Comparison of ENCODE assay signal across 21 cellular contexts in the genomic region with DNA sequence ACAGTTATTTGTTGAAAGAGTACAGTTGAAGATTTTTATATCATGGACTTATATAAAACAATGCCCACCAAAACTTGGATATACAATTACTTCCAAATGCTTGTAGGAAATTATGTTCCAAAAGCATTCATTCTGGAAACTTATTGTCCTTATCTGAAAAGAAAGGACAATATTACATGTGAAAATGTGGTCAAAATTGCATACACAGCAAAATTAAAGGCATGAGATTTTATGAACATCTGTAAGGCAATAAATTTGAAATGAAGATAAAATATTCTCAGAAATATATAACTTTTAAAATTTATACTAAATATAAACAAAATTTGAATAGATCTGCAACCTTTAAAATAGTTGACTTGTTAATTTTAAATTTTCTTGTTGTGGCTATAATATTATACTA.
DNase-seq lines count a peak whose midpoint lies in the region; ATAC-seq, FAIRE-seq and TF ChIP-seq lines count a peak whose summit lies in the region.
"Had no signal": no experiment of that assay in that cellular context is flagged by ENCODE, and none has a peak within 500 bp of the region (broad histone marks: within the 10 kb centered on the region; RNA-seq: fewer than 3 reads in every experiment).

No MANE protein-coding gene starts in this region.

- FAIRE-seq in HepG2 (lab: Jason Lieb, UNC) = no peak
- peak; percentile 93 for FAIRE-seq in colon (lab: Jason Lieb, UNC)
- FAIRE-seq in small intestine (lab: Jason Lieb, UNC) = peak; percentile 36
- FAIRE-seq: A204.1, GM12878, H1 had no signal

- no peak for ATAC-seq in HepG2
- no peak for ATAC-seq in right lobe of liver
- ATAC-seq in HG03432 (IDR thresholded peaks at IDR 0.05; ENCODE audit: unreplicated experiment) = no peak
- ATAC-seq: CD8-positive, alpha-beta T cell; GM12878 had no signal

- DNase-seq in HepG2 (ENCODE audit: low spot score) (no peak), right lobe of liver (no peak), small intestine (no peak), CD14-positive monocyte (ENCODE audit: low spot score) (no peak)
- DNase-seq: ACHN; C1 segment of cervical spinal cord; Caco-2; CD4-positive, CD25-positive, alpha-beta regulatory T cell; CD8-positive, alpha-beta T cell; DMS153; DND-41; GDM1; GM23248; H7; HCEC 1CT had no signal

- no peaks in the 10 kb centered on the region for H3K36me3 ChIP-seq in HepG2 (replicated peaks in 1 of 2; ENCODE audit: control insufficient read depth in 1 of 2, insufficient read depth in 2 of 2, low read length in 2 of 2)
- H3K36me3 ChIP-seq in right lobe of liver = no peaks in the 10 kb centered on the region
- H3K36me3 ChIP-seq in small intestine (ENCODE audit: control insufficient read depth in 2 of 2, insufficient read depth in 2 of 2, low read length in 2 of 2) = no peaks in the 10 kb centered on the region

- no peaks in the 10 kb centered on the region for H3K36me3 Mint-ChIP-seq in CD14-positive monocyte
- H3K36me3 Mint-ChIP-seq: CD4-positive, CD25-positive, alpha-beta regulatory T cell; CD8-positive, alpha-beta T cell had no signal

- no peak overlapping the region for H3K4me2 ChIP-seq in HepG2 (ENCODE audit: low read depth, low read length)

- H3K4me3 ChIP-seq in HepG2 (replicated peaks in 1 of 3; ENCODE audit: insufficient read depth in 1 of 3, low read depth in 2 of 3, low read length in 3 of 3) (no peak overlapping the region), right lobe of liver (no peak overlapping the region), small intestine (ENCODE audit: low read depth in 1 of 2, low read length in 2 of 2) (no peak overlapping the region)
- H3K4me3 ChIP-seq: GM12878, GM23248 had no signal

- no peak for TF ChIP-seq RAD21 in HepG2 (CRISPR knock-in tag; IDR thresholded peaks at IDR 0.05)

- TF ChIP-seq CTCF in HepG2 (CRISPR knock-in tag; IDR thresholded peaks at IDR 0.05) (no peak), right lobe of liver (IDR thresholded peaks at IDR 0.05) (no peak), CD14-positive monocyte (IDR thresholded peaks at IDR 0.05) (no peak)

- no peaks in the 10 kb centered on the region for H3K79me2 ChIP-seq in HepG2 (ENCODE audit: insufficient read depth, low read length)

- TF ChIP-seq POLR2A in HepG2 (IDR thresholded peaks at IDR 0.05; ENCODE audit: insufficient read depth in 1 of 2, low read depth in 2 of 2, low read length in 2 of 2) = no peak
- TF ChIP-seq POLR2A in right lobe of liver (IDR thresholded peaks at IDR 0.05) = no peak

- H3K27ac Mint-ChIP-seq in CD14-positive monocyte = no peak overlapping the region
- H3K27ac Mint-ChIP-seq: CD4-positive, CD25-positive, alpha-beta regulatory T cell; CD8-positive, alpha-beta T cell had no signal

- no peak overlapping the region for H2AFZ ChIP-seq in HepG2 (ENCODE audit: low read length)
- H2AFZ ChIP-seq: GM23248 had no signal

- TF ChIP-seq EP300 in HepG2 (IDR thresholded peaks at IDR 0.05; ENCODE audit: low read depth in 2 of 2, low read length in 2 of 2) (no peak), HepG2 (CRISPR knock-in tag; IDR thresholded peaks at IDR 0.05; ENCODE audit: borderline replicate concordance) (no peak)

- no peak overlapping the region for H3K9ac ChIP-seq in HepG2 (ENCODE audit: insufficient read depth, low read depth, low read length)
- H3K9ac ChIP-seq: GM23248 had no signal

- peaks cover 0 to 13% (median 2%) of the 10 kb centered on the region in 7 donors for H3K9me3 Mint-ChIP-seq in CD14-positive monocyte

- H3K9me3 ChIP-seq in HepG2 (ENCODE audit: low read length) = peaks cover 52% of the 10 kb centered on the region
- H3K9me3 ChIP-seq in right lobe of liver = no peaks in the 10 kb centered on the region
- H3K9me3 ChIP-seq in small intestine (ENCODE audit: control insufficient read depth, low read depth) = no peaks in the 10 kb centered on the region
- H3K9me3 ChIP-seq: Caco-2 had no signal

- H3K4me1 Mint-ChIP-seq in CD14-positive monocyte = peaks cover 16% of the 10 kb centered on the region
- H3K4me1 Mint-ChIP-seq: CD4-positive, CD25-positive, alpha-beta regulatory T cell had no signal

- CTCF ChIA-PET in HepG2 (lab: Yijun Ruan, JAX; ENCODE audit: low intra/inter-chr PET ratio, low total read pairs) = no interaction called here

- H4K20me1 ChIP-seq in HepG2 (ENCODE audit: insufficient read depth, low read length) = no peaks in the 10 kb centered on the region

- no peaks in the 10 kb centered on the region for H3K27me3 Mint-ChIP-seq in CD14-positive monocyte (ENCODE audit: low read depth in 3 of 3)
- H3K27me3 Mint-ChIP-seq: CD4-positive, CD25-positive, alpha-beta regulatory T cell had no signal

- H3K4me3 Mint-ChIP-seq in CD14-positive monocyte = no peak overlapping the region
- H3K4me3 Mint-ChIP-seq: CD4-positive, CD25-positive, alpha-beta regulatory T cell; CD8-positive, alpha-beta T cell had no signal

- H3K27ac ChIP-seq in HepG2 (ENCODE audit: extremely low read length, insufficient read depth, low read length) (no peak overlapping the region), right lobe of liver (no peak overlapping the region), small intestine (ENCODE audit: low read depth in 1 of 2, low read length in 1 of 2) (no peak overlapping the region)
- H3K27ac ChIP-seq: 22Rv1, GM23248 had no signal

- intact Hi-C loops in HepG2 (cut with micrococcal nuclease; ENCODE audit: unreplicated experiment) = no loop called here
- intact Hi-C loops in right lobe of liver (cut with DNase I) = no loop called here
- intact Hi-C loops in CD14-positive monocyte (cut with micrococcal nuclease) = no loop called here

- in situ Hi-C loops in HepG2 (cut with HindIII; ENCODE audit: extremely low pct_ligation_motif_present, low pct_unique_long_range_greater_than_20kb) = no loop called here

- BruUV-seq in HepG2 (replicated peaks; lab: Mats Ljungman, UMichigan) = no TSS peak

- POLR2A ChIA-PET in HepG2 (lab: Yijun Ruan, JAX) = no interaction called here

- H3K27me3 ChIP-seq in HepG2 (ENCODE audit: control insufficient read depth in 1 of 2, insufficient read depth in 2 of 2, low read length in 2 of 2) = no peaks in the 10 kb centered on the region
- H3K27me3 ChIP-seq in right lobe of liver = no peaks in the 10 kb centered on the region
- no peaks in the 10 kb centered on the region for H3K27me3 ChIP-seq in small intestine (ENCODE audit: control insufficient read depth in 2 of 2, insufficient read depth in 2 of 2, low read length in 2 of 2)

- no peaks in the 10 kb centered on the region for H3K4me1 ChIP-seq in HepG2 (ENCODE audit: insufficient read depth, low read length)
- H3K4me1 ChIP-seq in right lobe of liver = no peaks in the 10 kb centered on the region
- no peaks in the 10 kb centered on the region for H3K4me1 ChIP-seq in small intestine (ENCODE audit: control insufficient read depth in 2 of 2, insufficient read depth in 1 of 2, low read depth in 1 of 2, low read length in 1 of 2)

TF ChIP-seq in HepG2, 621 proteins besides CTCF, POLR2A, EP300 and RAD21:
- TF ChIP-seq MAFK (conservative IDR thresholded peaks at IDR 0.05 in 1 of 2, IDR thresholded peaks at IDR 0.05 in 1 of 2; ENCODE audit: low read length in 2 of 2) (peak; percentile 62 to 83; a peak in 3 of 4 replicates), MAFF (IDR thresholded peaks at IDR 0.05; ENCODE audit: low read depth, low read length) (peak; percentile 74), ZNF605 (CRISPR knock-in tag; IDR thresholded peaks at IDR 0.05) (no peak)
